8 cellular contexts compared by ENCODE assay signal in genomic region chr21:39182016-39182415, GRCh38. TPM values are rescaled to one million over a fixed set of nuclear protein-coding genes. Genes with fewer than 3 reads are reported as not detected.
DNase-seq lines count a peak whose midpoint lies in the region; ATAC-seq and TF ChIP-seq lines count a peak whose summit lies in the region.

No MANE protein-coding gene starts in this region.

- TF ChIP-seq CTCF in NB4 (IDR thresholded peaks at IDR 0.05; ENCODE audit: low read depth, low read length) (no peak), nephron progenitor cell (IDR thresholded peaks at IDR 0.05) (no peak)

- H3K36me3 ChIP-seq in CD4-positive, alpha-beta memory T cell (ENCODE audit: insufficient read depth, low read length): peaks cover 9% of the 10 kb centered on the region

- peaks cover 0 to 4% (median 0%) of the 10 kb centered on the region in 8 donors for H3K9me3 Mint-ChIP-seq in CD4-positive, alpha-beta memory T cell
- H3K9me3 Mint-ChIP-seq in dendritic cell treated with granulocyte-macrophage colony-stimulating factor and Interleukin-4, amounts not matched to agents 40 ng/mL and 50 ng/mL, for 4 days: no peaks in the 10 kb centered on the region
- peaks cover 4% of the 10 kb centered on the region for H3K9me3 Mint-ChIP-seq in nephron progenitor cell

- peaks cover 30% of the 10 kb centered on the region for H3K4me1 ChIP-seq in CD4-positive, alpha-beta memory T cell (ENCODE audit: insufficient read depth, low read length)

- CTCF ChIA-PET in CD4-positive, alpha-beta memory T cell (lab: Charles Lee; ENCODE audit: partially characterized antibody): no interaction called here

- peaks cover 34 to 68% (median 49%) of the 10 kb centered on the region in 4 donors for H3K4me1 Mint-ChIP-seq in CD4-positive, alpha-beta memory T cell
- H3K4me1 Mint-ChIP-seq in dendritic cell treated with granulocyte-macrophage colony-stimulating factor and Interleukin-4, amounts not matched to agents 40 ng/mL and 50 ng/mL, for 4 days (ENCODE audit: low read depth): peaks cover 31% of the 10 kb centered on the region
- H3K4me1 Mint-ChIP-seq in nephron progenitor cell: peaks cover 45% of the 10 kb centered on the region

- peak overlapping the region in 6 of 7 donors; percentile 74 to 98 (median 94) for H3K27ac Mint-ChIP-seq in CD4-positive, alpha-beta memory T cell
- H3K27ac Mint-ChIP-seq in dendritic cell treated with granulocyte-macrophage colony-stimulating factor and Interleukin-4, amounts not matched to agents 40 ng/mL and 50 ng/mL, for 4 days: peak overlapping the region; percentile 96
- H3K27ac Mint-ChIP-seq in nephron progenitor cell: no peak overlapping the region

- intact Hi-C loops in CD4-positive, alpha-beta memory T cell (cut with micrococcal nuclease): loop anchor here (5.0 to 10.0 kb wide), 2 partner anchors 417 to 1620 kb away; no protein-coding TSS in a partner anchor
- intact Hi-C loops in dendritic cell treated with granulocyte-macrophage colony-stimulating factor and Interleukin-4, amounts not matched to agents 40 ng/mL and 50 ng/mL, for 4 days (cut with micrococcal nuclease): loop anchor here (2.0 to 5.0 kb wide), 2 partner anchors 205 to 375 kb away; partner anchors contain the start of gene ETS2

- no peak for TF ChIP-seq POLR2A in NB4 (IDR thresholded peaks at IDR 0.05; ENCODE audit: extremely low read depth, insufficient read length)
- TF ChIP-seq POLR2A in GM18505 (IDR thresholded peaks at IDR 0.05; ENCODE audit: borderline replicate concordance, extremely low read depth, insufficient read depth, insufficient read length): no peak

- no peaks in the 10 kb centered on the region for H3K27me3 Mint-ChIP-seq in CD4-positive, alpha-beta memory T cell
- H3K27me3 Mint-ChIP-seq in dendritic cell treated with granulocyte-macrophage colony-stimulating factor and Interleukin-4, amounts not matched to agents 40 ng/mL and 50 ng/mL, for 4 days: no peaks in the 10 kb centered on the region
- H3K27me3 Mint-ChIP-seq in nephron progenitor cell (ENCODE audit: low read depth, poor library complexity): no peaks in the 10 kb centered on the region

- H3K36me3 Mint-ChIP-seq in CD4-positive, alpha-beta memory T cell: peaks cover 7 to 34% of the 10 kb centered on the region in 2 donors
- H3K36me3 Mint-ChIP-seq in dendritic cell treated with granulocyte-macrophage colony-stimulating factor and Interleukin-4, amounts not matched to agents 40 ng/mL and 50 ng/mL, for 4 days (ENCODE audit: low read depth): peaks cover 42% of the 10 kb centered on the region
- peaks cover 30% of the 10 kb centered on the region for H3K36me3 Mint-ChIP-seq in nephron progenitor cell (ENCODE audit: low read depth)

- POLR2A ChIA-PET in CD4-positive, alpha-beta memory T cell (lab: Charles Lee; ENCODE audit: partially characterized antibody): interaction anchor here (1.2 to 1.9 kb wide), 3 partner anchors 131 to 167 kb away, joined by 3 to 5 read pairs (median 3); partner anchors contain the start of genes BRWD1 and HMGN1

- peak overlapping the region; percentile 84 for H3K27ac ChIP-seq in CD4-positive, alpha-beta memory T cell (ENCODE audit: low read depth, low read length)

- no peaks in the 10 kb centered on the region for H3K27me3 ChIP-seq in CD4-positive, alpha-beta memory T cell (ENCODE audit: insufficient read depth, low read length)

- peak overlapping the region; percentile 95 to 100 (median 98) for H3K4me3 Mint-ChIP-seq in CD4-positive, alpha-beta memory T cell
- H3K4me3 Mint-ChIP-seq in dendritic cell treated with granulocyte-macrophage colony-stimulating factor and Interleukin-4, amounts not matched to agents 40 ng/mL and 50 ng/mL, for 4 days: peak overlapping the region; percentile 92
- H3K4me3 Mint-ChIP-seq in nephron progenitor cell: peak overlapping the region; percentile 92

- H3K4me3 ChIP-seq in CD4-positive, alpha-beta memory T cell (ENCODE audit: low read length in 2 of 2): peak overlapping the region; percentile 79 to 85
- H3K4me3 ChIP-seq in NB4 (ENCODE audit: low read depth, low read length): peak overlapping the region; percentile 92

- DNase-seq in CD4-positive, alpha-beta memory T cell: no peak
- peak; percentile 20 for DNase-seq in NB4 (ENCODE audit: low read depth)
- DNase-seq in nephron progenitor cell: no peak
- no peak for DNase-seq in NCI-H2227 (lab: John Stamatoyannopoulos, UW; ENCODE audit: unreplicated experiment)

- ATAC-seq in GM21528 (IDR thresholded peaks at IDR 0.05; ENCODE audit: low FRiP score, unreplicated experiment) (no peak), GM18505 (IDR thresholded peaks at IDR 0.05; ENCODE audit: unreplicated experiment) (no peak), HG02884 (IDR thresholded peaks at IDR 0.05; ENCODE audit: unreplicated experiment) (no peak)

- H3K9me3 ChIP-seq in CD4-positive, alpha-beta memory T cell (ENCODE audit: control insufficient read depth in 1 of 2, low read length in 2 of 2): no peaks in the 10 kb centered on the region

RNA-seq across cellular contexts. Expression of gene PSMG1, which starts 1.2 kb away (rescaled TPM):
- total RNA-seq in CD4-positive, alpha-beta memory T cell: 10 to 100 TPM; 17.2 to 19.9 TPM
- 10 to 100 TPM; 41.9 to 45.3 TPM for polyA plus RNA-seq in CD4-positive, alpha-beta memory T cell
